Comparison of ENCODE assay signal across 23 cellular contexts in genomic region chr12:131049569-131050339, GRCh38.
DNase-seq lines count a peak whose midpoint lies in the region; TF ChIP-seq lines count a peak whose summit lies in the region.
"Had no signal": no experiment of that assay in that cellular context is flagged by ENCODE, and none has a peak within 500 bp of the region (broad histone marks: within the 10 kb centered on the region; RNA-seq: fewer than 3 reads in every experiment).

No MANE protein-coding gene starts in this region.

- H4K20me1 ChIP-seq in MM.1S (ENCODE audit: insufficient read depth, low read length), result no peaks in the 10 kb centered on the region

- no peaks in the 10 kb centered on the region for H3K9me2 ChIP-seq in MM.1S (replicated peaks; ENCODE audit: insufficient read depth, low read length)

- H3K36me3 ChIP-seq in right atrium auricular region (peaks cover 22% of the 10 kb centered on the region), parathyroid adenoma (ENCODE audit: control insufficient read depth, insufficient read depth, low read length) (no peaks in the 10 kb centered on the region), MM.1S (replicated peaks; ENCODE audit: insufficient read depth, low read length) (no peaks in the 10 kb centered on the region)
- H3K36me3 ChIP-seq: SJSA1 had no signal

- TF ChIP-seq CTCF in right atrium auricular region (IDR thresholded peaks at IDR 0.05) (no peak), parathyroid adenoma (IDR thresholded peaks at IDR 0.05) (no peak), MM.1S (IDR thresholded peaks at IDR 0.05; ENCODE audit: low read length) (no peak)

- H3K9ac ChIP-seq in parathyroid adenoma, result no peak overlapping the region
- H3K9ac ChIP-seq in MM.1S (ENCODE audit: low read length), result no peak overlapping the region

- H3K4me2 ChIP-seq in parathyroid adenoma (ENCODE audit: low read length), result no peak overlapping the region
- H3K4me2 ChIP-seq in MM.1S (ENCODE audit: low read depth, low read length), result no peak overlapping the region

- H3K4me3 ChIP-seq in right atrium auricular region (no peak overlapping the region), parathyroid adenoma (ENCODE audit: low read depth, low read length) (no peak overlapping the region), MM.1S (ENCODE audit: low read length) (no peak overlapping the region)
- H3K4me3 ChIP-seq: SJSA1, tibial artery had no signal

- H3K79me2 ChIP-seq in parathyroid adenoma, result no peaks in the 10 kb centered on the region
- no peaks in the 10 kb centered on the region for H3K79me2 ChIP-seq in MM.1S (ENCODE audit: low read length)

- H3K4me1 ChIP-seq in right atrium auricular region, result peaks cover 0 to 45% of the 10 kb centered on the region in 2 donors
- H3K4me1 ChIP-seq in parathyroid adenoma, result no peaks in the 10 kb centered on the region
- H3K4me1 ChIP-seq in MM.1S (ENCODE audit: low read length), result no peaks in the 10 kb centered on the region
- H3K4me1 ChIP-seq: SJSA1, tibial artery had no signal

- H3K9me3 ChIP-seq in right atrium auricular region, result no peaks in the 10 kb centered on the region
- H3K9me3 ChIP-seq in parathyroid adenoma (ENCODE audit: control insufficient read depth, low read length), result no peaks in the 10 kb centered on the region
- no peaks in the 10 kb centered on the region for H3K9me3 ChIP-seq in MM.1S (replicated peaks; ENCODE audit: insufficient read depth, low read length)
- H3K9me3 ChIP-seq: SJSA1, tibial artery had no signal

- H3K27me3 ChIP-seq in right atrium auricular region, result no peaks in the 10 kb centered on the region
- no peaks in the 10 kb centered on the region for H3K27me3 ChIP-seq in parathyroid adenoma (ENCODE audit: control insufficient read depth, insufficient read depth, low read length)
- peaks cover 7% of the 10 kb centered on the region for H3K27me3 ChIP-seq in MM.1S (replicated peaks; ENCODE audit: insufficient read depth, low read length)
- H3K27me3 ChIP-seq: SJSA1, tibial artery had no signal

- H3F3A ChIP-seq in MM.1S (ENCODE audit: insufficient read depth, low read length), result no peaks in the 10 kb centered on the region

- peak; percentile 23 for DNase-seq in NCI-H82 (lab: John Stamatoyannopoulos, UW)
- no peak for DNase-seq in NCI-H82 treated with DMSO at 0.1 percent for 48 hours (lab: John Stamatoyannopoulos, UW; ENCODE audit: unreplicated experiment)
- no peak for DNase-seq in right atrium auricular region (ENCODE audit: low spot score)
- no peak for DNase-seq in MM.1S
- no peak for DNase-seq in HPDE6-E6E7 (ENCODE audit: extremely low spot score)
- no peak for DNase-seq in DMS153 treated with DMSO at 0.1 percent for 48 hours (lab: John Stamatoyannopoulos, UW; ENCODE audit: unreplicated experiment)
- DNase-seq in retina, result no peak
- DNase-seq: activated CD4-positive, alpha-beta T cell treated with anti-CD3 and anti-CD28 coated beads for 1 hour; activated CD8-positive, alpha-beta T cell treated with anti-CD3 and anti-CD28 coated beads for 36 hours; activated naive CD8-positive, alpha-beta T cell treated with anti-CD3 and anti-CD28 coated beads for 36 hours; central memory CD4-positive, alpha-beta T cell; DMS53; GOT3; KG1; NCI-H1417 treated with DMSO at 0.1 percent for 48 hours; NCI-H446 treated with DMSO at 0.1 percent for 48 hours; stimulated activated CD4-positive, alpha-beta T cell treated with anti-CD3 and anti-CD28 coated beads, Interleukin-4, amount 100 ng/mL, for 1 hour; stimulated activated naive CD4-positive, alpha-beta T cell; T-helper 1 cell; tibial artery had no signal

- H2AFZ ChIP-seq in parathyroid adenoma (no peak overlapping the region), MM.1S (ENCODE audit: low read length) (no peak overlapping the region)

- H3K27ac ChIP-seq in right atrium auricular region (peak overlapping the region; percentile 57 to 81), parathyroid adenoma (peak overlapping the region; percentile 39), MM.1S (ENCODE audit: low read length) (no peak overlapping the region)
- H3K27ac ChIP-seq: 22Rv1, SJSA1, tibial artery had no signal
